ENCODE assay signal across 8 cellular contexts in genomic region chr16:66549284-66550131, GRCh38. TPM values are rescaled to one million over a fixed set of nuclear protein-coding genes. Genes with fewer than 3 reads are reported as not detected.
A peak's percentile ranks its signal among the peaks of the same experiment; 100 is the strongest.
DNase-seq lines count a peak whose midpoint lies in the region; ATAC-seq and TF ChIP-seq lines count a peak whose summit lies in the region.

Gene TK2 (minus strand): TSS chr16:66550122. CDS start chr16:66550061, 61 bp downstream.

- H3K9me3 ChIP-seq in lung (ENCODE audit: control insufficient read depth in 2 of 2, insufficient read depth in 1 of 2, low read length in 1 of 2): no peaks in the 10 kb centered on the region

- H3K27me3 ChIP-seq in ACC112 (ENCODE audit: insufficient read depth, low read length): no peaks in the 10 kb centered on the region
- H3K27me3 ChIP-seq in lung (ENCODE audit: control insufficient read depth, insufficient read depth): no peaks in the 10 kb centered on the region

- H3K4me1 Mint-ChIP-seq in activated CD8-positive, alpha-beta memory T cell treated with anti-CD3 and anti-CD28 coated beads, Interleukin-2, amount 10 ng/mL, durations not matched to agents 7 days and 5 days: peaks cover 60% of the 10 kb centered on the region
- H3K4me1 Mint-ChIP-seq in effector memory CD8-positive, alpha-beta T cell (ENCODE audit: low read depth in 2 of 2): peaks cover 57 to 59% of the 10 kb centered on the region in 2 donors

- WGBS in lung, 2 donors: 4 to 5% methylated on average over 66 to 80 of the region's 80 CpGs

- TF ChIP-seq POLR2A in GM19193 (IDR thresholded peaks at IDR 0.05; ENCODE audit: extremely low read depth, insufficient read depth, insufficient read length): peak; percentile 64

- H3K4me3 ChIP-seq in ACC112 (ENCODE audit: low read depth, low read length) (peak within 1 kb of the TSS; percentile 76), lung (peak within 1 kb of the TSS; percentile 74)

- H2AFZ ChIP-seq in ACC112 (ENCODE audit: low read length, unreplicated experiment): peak within 1 kb of the TSS; percentile 79

- peak within 1 kb of the TSS; percentile 80 for H3K4me3 Mint-ChIP-seq in activated CD8-positive, alpha-beta memory T cell treated with anti-CD3 and anti-CD28 coated beads, Interleukin-2, amount 10 ng/mL, durations not matched to agents 7 days and 5 days
- H3K4me3 Mint-ChIP-seq in effector memory CD8-positive, alpha-beta T cell: peak within 1 kb of the TSS; percentile 90 to 97

- peaks cover 29% of the 10 kb centered on the region for H3K79me2 ChIP-seq in ACC112 (ENCODE audit: control insufficient read depth, insufficient read depth, low read length, unreplicated experiment)

- ATAC-seq in activated CD8-positive, alpha-beta memory T cell treated with anti-CD3 and anti-CD28 coated beads, Interleukin-2, amount 10 ng/mL, durations not matched to agents 7 days and 5 days: peak; percentile 38
- peak; percentile 12 for ATAC-seq in effector memory CD8-positive, alpha-beta T cell (replicated peaks)
- ATAC-seq in lung (ENCODE audit: insufficient read depth, low FRiP score): peak; percentile 70

- peak within 1 kb of the TSS; percentile 96 for H3K27ac Mint-ChIP-seq in activated CD8-positive, alpha-beta memory T cell treated with anti-CD3 and anti-CD28 coated beads, Interleukin-2, amount 10 ng/mL, durations not matched to agents 7 days and 5 days
- peak within 1 kb of the TSS; percentile 73 to 93 for H3K27ac Mint-ChIP-seq in effector memory CD8-positive, alpha-beta T cell

- no peak for TF ChIP-seq CTCF in lung (IDR thresholded peaks at IDR 0.05; ENCODE audit: control extremely low read depth, extremely low read depth)

- CTCF ChIA-PET in activated CD8-positive, alpha-beta memory T cell treated with anti-CD3 and anti-CD28 coated beads, Interleukin-2, amount 10 ng/mL, durations not matched to agents 7 days and 5 days (lab: Charles Lee): interaction anchor here (0.6 to 6.0 kb wide), 9 partner anchors 11 to 60 kb away, joined by 3 to 52 read pairs (median 4); no protein-coding TSS in a partner anchor

- H3K36me3 ChIP-seq in ACC112 (ENCODE audit: insufficient read depth, low read length) (no peaks in the 10 kb centered on the region), lung (ENCODE audit: control insufficient read depth in 2 of 2, insufficient read depth in 2 of 2, low read length in 2 of 2) (peaks cover 0 to 3% of the 10 kb centered on the region in 2 donors)

- H3K27ac ChIP-seq in ACC112 (ENCODE audit: low read depth, low read length) (peak within 1 kb of the TSS; percentile 52), lung (ENCODE audit: low read depth in 1 of 2, low read length in 1 of 2) (peak within 1 kb of the TSS; percentile 96 to 99)

- H3K36me3 Mint-ChIP-seq in activated CD8-positive, alpha-beta memory T cell treated with anti-CD3 and anti-CD28 coated beads, Interleukin-2, amount 10 ng/mL, durations not matched to agents 7 days and 5 days: peaks cover 18% of the 10 kb centered on the region
- peaks cover 23% of the 10 kb centered on the region for H3K36me3 Mint-ChIP-seq in effector memory CD8-positive, alpha-beta T cell (ENCODE audit: insufficient read depth)

- no peaks in the 10 kb centered on the region for H3K9me3 Mint-ChIP-seq in activated CD8-positive, alpha-beta memory T cell treated with anti-CD3 and anti-CD28 coated beads, Interleukin-2, amount 10 ng/mL, durations not matched to agents 7 days and 5 days (ENCODE audit: low read depth)
- H3K9me3 Mint-ChIP-seq in effector memory CD8-positive, alpha-beta T cell: no peaks in the 10 kb centered on the region

- DNase-seq in NCI-H2227 (lab: John Stamatoyannopoulos, UW; ENCODE audit: unreplicated experiment) (peak; percentile 76), lung (ENCODE audit: low spot score) (peak; percentile 65), HT-29 (ENCODE audit: low spot score) (no peak)
- DNase-seq in activated CD8-positive, alpha-beta memory T cell treated with anti-CD3 and anti-CD28 coated beads, Interleukin-2, amount 10 ng/mL, durations not matched to agents 7 days and 5 days: peak; percentile 66
- DNase-seq in effector memory CD8-positive, alpha-beta T cell: peak; percentile 21 to 40 (median 23)
- peak; percentile 54 to 67 for DNase-seq in stimulated activated CD4-positive, alpha-beta T cell treated with anti-CD3 and anti-CD28 coated beads, Interleukin-4, amount 100 ng/mL, for 4 hours

- H3K4me1 ChIP-seq in ACC112 (ENCODE audit: control insufficient read depth, insufficient read depth, low read length, unreplicated experiment) (peaks cover 34% of the 10 kb centered on the region), lung (ENCODE audit: control insufficient read depth in 2 of 2, insufficient read depth in 2 of 2, low read length in 2 of 2) (peaks cover 5 to 15% of the 10 kb centered on the region in 2 donors)

- no peaks in the 10 kb centered on the region for H3K27me3 Mint-ChIP-seq in activated CD8-positive, alpha-beta memory T cell treated with anti-CD3 and anti-CD28 coated beads, Interleukin-2, amount 10 ng/mL, durations not matched to agents 7 days and 5 days
- no peaks in the 10 kb centered on the region for H3K27me3 Mint-ChIP-seq in effector memory CD8-positive, alpha-beta T cell

RNA-seq across cellular contexts. Expression of gene TK2, which starts in this region (rescaled TPM):
- 10 to 100 TPM in 1 of 2 experiments, 1 to 10 TPM in 1; 8.5 to 10.8 TPM for total RNA-seq in activated CD8-positive, alpha-beta memory T cell treated with anti-CD3 and anti-CD28 coated beads, Interleukin-2, amount 10 ng/mL, durations not matched to agents 7 days and 5 days
- total RNA-seq in lung: 10 to 100 TPM; 33.2 to 37.7 TPM
- polyA plus RNA-seq in lung: 10 to 100 TPM; 13.1 to 16.8 TPM
- 7.7 and 8.9 TPM in 2 replicates for total RNA-seq in HT-29 (2014; rRNA removed; shearing (Covaris generic))

Comparison
In these comparisons a context has a peak if more than half of its experiments do, and no peak if none do; other contexts are left out.
1. ATAC-seq: peak in every context shown above with its lines; median percentile 70 in lung; 38 in activated CD8-positive, alpha-beta memory T cell treated with anti-CD3 and anti-CD28 coated beads, Interleukin-2, amount 10 ng/mL, durations not matched to agents 7 days and 5 days; 12 in effector memory CD8-positive, alpha-beta T cell.